ENCODE assay signal across 18 cellular contexts in genomic region chr10:110782616-110783015, GRCh38.
DNase-seq lines count a peak whose midpoint lies in the region; ATAC-seq and TF ChIP-seq lines count a peak whose summit lies in the region.
"Had no signal": no experiment of that assay in that cellular context is flagged by ENCODE, and none has a peak within 500 bp of the region (broad histone marks: within the 10 kb centered on the region; RNA-seq: fewer than 3 reads in every experiment).

No MANE protein-coding gene starts in this region.

- no peak for TF ChIP-seq CTCF in CD4-positive, alpha-beta T cell (IDR thresholded peaks at IDR 0.05)

- POLR2A ChIA-PET in activated CD4-positive, alpha-beta T cell treated with anti-CD3 and anti-CD28 coated beads, Interleukin-2, amount 10 ng/mL, durations not matched to agents 7 days and 5 days (lab: Charles Lee) = no interaction called here
- POLR2A ChIA-PET in CD4-positive, alpha-beta T cell (lab: Charles Lee) = interaction anchor here (1.2 to 1.6 kb wide), 2 partner anchors 20 to 78 kb away, joined by 3 read pairs; no protein-coding TSS in a partner anchor
- POLR2A ChIA-PET in activated CD8-positive, alpha-beta T cell treated with anti-CD3 and anti-CD28 coated beads, Interleukin-2, amount 10 ng/mL, durations not matched to agents 7 days and 5 days (lab: Charles Lee) = no interaction called here

- H3K27ac Mint-ChIP-seq in activated CD4-positive, alpha-beta T cell treated with anti-CD3 and anti-CD28 coated beads, Interleukin-2, amount 10 ng/mL, durations not matched to agents 7 days and 5 days = peak overlapping the region; percentile 32
- H3K27ac Mint-ChIP-seq in CD4-positive, alpha-beta T cell = peak overlapping the region; percentile 75
- H3K27ac Mint-ChIP-seq in activated CD8-positive, alpha-beta T cell treated with anti-CD3 and anti-CD28 coated beads, Interleukin-2, amount 10 ng/mL, durations not matched to agents 7 days and 5 days = peak overlapping the region; percentile 74

- peaks cover 2% of the 10 kb centered on the region for H3K36me3 Mint-ChIP-seq in activated CD4-positive, alpha-beta T cell treated with anti-CD3 and anti-CD28 coated beads, Interleukin-2, amount 10 ng/mL, durations not matched to agents 7 days and 5 days (ENCODE audit: low read depth)
- no peaks in the 10 kb centered on the region for H3K36me3 Mint-ChIP-seq in CD4-positive, alpha-beta T cell (ENCODE audit: low read depth)
- peaks cover 7% of the 10 kb centered on the region for H3K36me3 Mint-ChIP-seq in activated CD8-positive, alpha-beta T cell treated with anti-CD3 and anti-CD28 coated beads, Interleukin-2, amount 10 ng/mL, durations not matched to agents 7 days and 5 days (ENCODE audit: low read depth)

- CTCF ChIA-PET in activated CD4-positive, alpha-beta T cell treated with anti-CD3 and anti-CD28 coated beads, Interleukin-2, amount 10 ng/mL, durations not matched to agents 7 days and 5 days (lab: Charles Lee) = interaction anchor here (0.8 to 1.3 kb wide), 3 partner anchors 10 to 22 kb away, joined by 3 to 4 read pairs (median 4); no protein-coding TSS in a partner anchor
- CTCF ChIA-PET in CD4-positive, alpha-beta T cell (lab: Charles Lee) = interaction anchor here (1.0 to 1.1 kb wide), 2 partner anchors 90 to 110 kb away, joined by 3 read pairs; no protein-coding TSS in a partner anchor
- CTCF ChIA-PET in activated CD8-positive, alpha-beta T cell treated with anti-CD3 and anti-CD28 coated beads, Interleukin-2, amount 10 ng/mL, durations not matched to agents 7 days and 5 days (lab: Charles Lee) = interaction anchor here (1.2 kb wide), 1 partner anchor 135 kb away, joined by 4 read pairs; no protein-coding TSS in a partner anchor

- no peak overlapping the region for H3K4me3 Mint-ChIP-seq in activated CD4-positive, alpha-beta T cell treated with anti-CD3 and anti-CD28 coated beads, Interleukin-2, amount 10 ng/mL, durations not matched to agents 7 days and 5 days
- H3K4me3 Mint-ChIP-seq in CD4-positive, alpha-beta T cell = no peak overlapping the region
- H3K4me3 Mint-ChIP-seq in activated CD8-positive, alpha-beta T cell treated with anti-CD3 and anti-CD28 coated beads, Interleukin-2, amount 10 ng/mL, durations not matched to agents 7 days and 5 days = no peak overlapping the region

- ATAC-seq in CD4-positive, alpha-beta T cell (ENCODE audit: poor library complexity) = no peak
- ATAC-seq in activated CD8-positive, alpha-beta T cell treated with anti-CD3 and anti-CD28 coated beads, Interleukin-2, amount 10 ng/mL, durations not matched to agents 7 days and 5 days = no peak
- ATAC-seq in left colon (peak; percentile 22), GM21786 (IDR thresholded peaks at IDR 0.05; ENCODE audit: unreplicated experiment) (no peak), GM21381 (IDR thresholded peaks at IDR 0.05; ENCODE audit: unreplicated experiment) (no peak)
- ATAC-seq: A549, GM12878 had no signal

- peaks cover 38% of the 10 kb centered on the region for H3K4me1 Mint-ChIP-seq in activated CD4-positive, alpha-beta T cell treated with anti-CD3 and anti-CD28 coated beads, Interleukin-2, amount 10 ng/mL, durations not matched to agents 7 days and 5 days
- peaks cover 73% of the 10 kb centered on the region for H3K4me1 Mint-ChIP-seq in CD4-positive, alpha-beta T cell (ENCODE audit: low read depth)
- H3K4me1 Mint-ChIP-seq in activated CD8-positive, alpha-beta T cell treated with anti-CD3 and anti-CD28 coated beads, Interleukin-2, amount 10 ng/mL, durations not matched to agents 7 days and 5 days (ENCODE audit: low read depth) = peaks cover 35% of the 10 kb centered on the region

- H3K27ac ChIP-seq in CD4-positive, alpha-beta T cell (ENCODE audit: low read depth, low read length) = no peak overlapping the region
- H3K27ac ChIP-seq: A549, C4-2B, PC-9 had no signal

- no peak for DNase-seq in activated CD4-positive, alpha-beta T cell treated with anti-CD3 and anti-CD28 coated beads, Interleukin-2, amount 10 ng/mL, durations not matched to agents 7 days and 5 days
- no peak for DNase-seq in activated CD4-positive, alpha-beta T cell treated with anti-CD3 and anti-CD28 coated beads, Interleukin-2, amount 50 U/mL, for 4 hours
- DNase-seq in CD4-positive, alpha-beta T cell = no peak
- no peak for DNase-seq in activated CD8-positive, alpha-beta T cell treated with anti-CD3 and anti-CD28 coated beads, Interleukin-2, amount 10 ng/mL, durations not matched to agents 7 days and 5 days
- no peak for DNase-seq in left colon
- DNase-seq in NCI-H2029 (lab: John Stamatoyannopoulos, UW) = no peak
- DNase-seq: DMS79, IMR-90, NCI-H187 treated with DMSO at 0.1 percent for 48 hours, NCI-H2171, NCI-H446 treated with DMSO at 0.1 percent for 48 hours, NCI-H748 treated with DMSO at 0.1 percent for 48 hours, PC-9 had no signal

- H3K27me3 Mint-ChIP-seq in activated CD4-positive, alpha-beta T cell treated with anti-CD3 and anti-CD28 coated beads, Interleukin-2, amount 10 ng/mL, durations not matched to agents 7 days and 5 days = no peaks in the 10 kb centered on the region
- no peaks in the 10 kb centered on the region for H3K27me3 Mint-ChIP-seq in CD4-positive, alpha-beta T cell
- no peaks in the 10 kb centered on the region for H3K27me3 Mint-ChIP-seq in activated CD8-positive, alpha-beta T cell treated with anti-CD3 and anti-CD28 coated beads, Interleukin-2, amount 10 ng/mL, durations not matched to agents 7 days and 5 days (ENCODE audit: low read depth)

- no peaks in the 10 kb centered on the region for H3K9me3 ChIP-seq in CD4-positive, alpha-beta T cell (ENCODE audit: control insufficient read depth, low read length)
- H3K9me3 ChIP-seq: A549 had no signal

- peaks cover 8% of the 10 kb centered on the region for H3K9me3 Mint-ChIP-seq in activated CD4-positive, alpha-beta T cell treated with anti-CD3 and anti-CD28 coated beads, Interleukin-2, amount 10 ng/mL, durations not matched to agents 7 days and 5 days
- no peaks in the 10 kb centered on the region for H3K9me3 Mint-ChIP-seq in CD4-positive, alpha-beta T cell
- no peaks in the 10 kb centered on the region for H3K9me3 Mint-ChIP-seq in activated CD8-positive, alpha-beta T cell treated with anti-CD3 and anti-CD28 coated beads, Interleukin-2, amount 10 ng/mL, durations not matched to agents 7 days and 5 days (ENCODE audit: insufficient read depth)

- no peaks in the 10 kb centered on the region for H3K27me3 ChIP-seq in CD4-positive, alpha-beta T cell (ENCODE audit: control insufficient read depth, insufficient read depth, low read length)

- intact Hi-C loops in CD4-positive, alpha-beta T cell (cut with DNase I, micrococcal nuclease) = loop anchor here in 1 of 2 experiments (1.0 to 2.0 kb wide), 3 partner anchors 20 to 137 kb away; partner anchors contain the start of genes BBIP1 and SHOC2
- intact Hi-C loops in left colon (cut with DNase I, micrococcal nuclease) = no loop called here
